In genomic region chr3:155772801-155773200, GRCh38 we compare ENCODE assay signal across 24 cellular contexts. TPM values are rescaled to one million over a fixed set of nuclear protein-coding genes. Genes with fewer than 3 reads are reported as not detected.
"Had no signal": no experiment of that assay in that cellular context is flagged by ENCODE, and none has a peak within 500 bp of the region (broad histone marks: within the 10 kb centered on the region; RNA-seq: fewer than 3 reads in every experiment).

No MANE protein-coding gene starts in this region.

- H3K36me3 ChIP-seq: cardiac muscle cell, SJSA1 had no signal

- ATAC-seq: activated CD8-positive, alpha-beta T cell treated with anti-CD3 and anti-CD28 coated beads for 36 hours; activated T-helper 17 cell treated with anti-CD3 and anti-CD28 coated beads, Interleukin-2, amount 50 U/mL, for 72 hours; Panc1 had no signal

- H3K4me3 ChIP-seq: ascending aorta, cardiac muscle cell, SJSA1 had no signal

- H3K27ac ChIP-seq: cardiac muscle cell, SJSA1 had no signal

- H3K27me3 ChIP-seq: ascending aorta, cardiac muscle cell, SJSA1 had no signal

- H3K9ac ChIP-seq: SK-N-SH had no signal

- DNase-seq: activated CD4-positive, alpha-beta T cell treated with anti-CD3 and anti-CD28 coated beads, Interleukin-2, amount 10 ng/mL, durations not matched to agents 24 days and 14 days; activated CD4-positive, alpha-beta T cell treated with anti-CD3 and anti-CD28 coated beads, Interleukin-2, amount 50 U/mL, for 4 hours; activated CD8-positive, alpha-beta T cell treated with anti-CD3 and anti-CD28 coated beads for 36 hours; activated effector memory CD4-positive, alpha-beta T cell treated with anti-CD3 and anti-CD28 coated beads, Interleukin-2, amount 50 U/mL, for 16 hours; activated naive CD4-positive, alpha-beta T cell treated with Interleukin-2 at 50 U/mL for 16 hours; activated naive CD8-positive, alpha-beta T cell treated with anti-CD3 and anti-CD28 coated beads, Interleukin-2, amount 10 ng/mL, durations not matched to agents 7 days and 5 days; activated T-cell treated with anti-CD3 and anti-CD28 coated beads, Interleukin-2, amount 50 U/mL, for 1 hour; activated T-cell treated with anti-CD3 and anti-CD28 coated beads, Interleukin-2, amount 50 U/mL, for 72 hours; amygdala; MM.1S; MV-4-11; NCI-H1092; NCI-H1436 treated with DMSO at 0.1 percent for 48 hours; NCI-H1694 treated with DMSO at 0.1 percent for 48 hours; NCI-H2029; NCI-H345; NCI-H524 treated with DMSO at 0.1 percent for 48 hours; SHP77 treated with DMSO at 0.1 percent for 48 hours; SK-N-SH had no signal

- H3K4me2 ChIP-seq: SK-N-SH had no signal

- H3K4me1 ChIP-seq: SJSA1 had no signal

- H3K9me3 ChIP-seq: ascending aorta, SJSA1, SK-N-SH had no signal

RNA-seq across cellular contexts. Expression of gene PLCH1, which starts 27.9 kb away (rescaled TPM):
- total RNA-seq: activated CD4-positive, alpha-beta T cell treated with anti-CD3 and anti-CD28 coated beads, Interleukin-2, amount 10 ng/mL, durations not matched to agents 24 days and 14 days; ascending aorta had no signal

RNA-seq across cellular contexts. Expression of gene C3orf33, which starts 33.3 kb away (rescaled TPM):
- total RNA-seq: ascending aorta had no signal
